ENCODE assay signal across 1 cellular context in genomic region chr9:114153761-114154596, GRCh38.
TF ChIP-seq lines count a peak whose summit lies in the region.

No MANE protein-coding gene starts in this region.

TF ChIP-seq in HEK293, 187 proteins besides CTCF, POLR2A, EP300 and RAD21 (continued from another document):
- peak; percentile 53; the same call in 1 of the 2 replicates for TF ChIP-seq PATZ1 (tag by site-specific recombination; IDR thresholded peaks at IDR 0.05)
